ENCODE assay signal across 16 cellular contexts in the genomic region with DNA sequence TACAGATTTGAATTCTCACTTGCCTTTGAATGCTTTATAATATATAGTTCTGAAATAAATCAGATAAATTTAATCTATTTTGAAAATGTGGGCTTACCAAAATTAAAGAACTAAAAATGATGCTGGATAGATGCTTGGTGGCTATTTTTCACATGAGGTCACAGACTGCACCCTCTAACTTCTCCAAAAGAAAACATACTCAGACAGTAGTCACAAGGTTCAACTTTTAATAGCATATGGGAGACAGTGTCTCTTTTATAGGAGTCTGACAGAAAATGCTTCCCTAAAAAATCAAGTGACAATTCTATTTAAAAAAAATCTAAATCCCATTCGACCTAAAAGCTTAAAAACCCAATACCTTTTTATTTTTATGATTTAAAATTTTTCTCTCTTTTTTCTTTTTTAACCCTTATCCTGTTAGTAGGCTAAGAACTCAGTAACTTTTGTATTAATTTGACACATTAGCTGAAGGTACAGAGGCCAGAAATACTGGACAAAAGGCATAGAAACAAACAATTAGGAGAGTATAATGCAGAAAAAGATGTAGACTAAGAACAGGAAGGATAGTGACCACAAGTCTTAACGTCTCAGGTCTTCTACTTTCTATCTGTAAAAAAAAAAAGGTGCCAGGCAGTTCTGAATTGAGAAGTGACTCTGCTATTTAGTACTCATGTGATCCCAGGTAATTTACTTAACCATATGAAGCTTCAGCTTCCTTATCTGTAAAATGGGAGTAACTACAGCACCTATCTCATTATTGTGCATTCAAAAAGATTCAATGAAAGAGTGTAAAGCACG.
DNase-seq lines count a peak whose midpoint lies in the region; ATAC-seq, FAIRE-seq and TF ChIP-seq lines count a peak whose summit lies in the region.
"Had no signal": no experiment of that assay in that cellular context is flagged by ENCODE, and none has a peak within 500 bp of the region (broad histone marks: within the 10 kb centered on the region; RNA-seq: fewer than 3 reads in every experiment).

No MANE protein-coding gene starts in this region.

- no peak overlapping the region for H3K4me3 ChIP-seq in OCI-LY3 (ENCODE audit: low read length)
- H3K4me3 ChIP-seq in tibial artery, result no peak overlapping the region
- H3K4me3 ChIP-seq: BLaER1 treated with 17β-estradiol and CSF1 and Interleukin-3, amounts not matched to agents 10 nM and 100 nM; MG63; SK-N-MC had no signal

- H3K9me3 ChIP-seq in OCI-LY3 (ENCODE audit: insufficient read depth, low read length) (no peaks in the 10 kb centered on the region), tibial artery (no peaks in the 10 kb centered on the region)
- H3K9me3 ChIP-seq: BLaER1 treated with 17β-estradiol and CSF1 and Interleukin-3, amounts not matched to agents 10 nM and 100 nM; MG63 had no signal

- TF ChIP-seq POLR2A in GM18505 (IDR thresholded peaks at IDR 0.05; ENCODE audit: borderline replicate concordance, extremely low read depth, insufficient read depth, insufficient read length), result no peak

- FAIRE-seq in GM18507 (lab: Jason Lieb, UNC), result peak; percentile 54

- ATAC-seq in GM21360 (IDR thresholded peaks at IDR 0.05; ENCODE audit: unreplicated experiment), result peak; percentile 73
- peak; percentile 80 for ATAC-seq in HG02981 (IDR thresholded peaks at IDR 0.05; ENCODE audit: unreplicated experiment)
- ATAC-seq in GM18505 (IDR thresholded peaks at IDR 0.05; ENCODE audit: unreplicated experiment), result no peak
- ATAC-seq: left cardiac atrium had no signal

- H3K4me2 ChIP-seq in OCI-LY3 (ENCODE audit: low read length), result 0 out of 2 replicates have a peak overlapping the region, but pooled peaks have one; percentile 0

- H3K27ac ChIP-seq in OCI-LY3 (ENCODE audit: low read length) (no peak overlapping the region), tibial artery (no peak overlapping the region)
- H3K27ac ChIP-seq: BLaER1 treated with 17β-estradiol and CSF1 and Interleukin-3, amounts not matched to agents 10 nM and 100 nM; SK-N-MC had no signal

- H3K79me2 ChIP-seq in OCI-LY3 (ENCODE audit: low read length), result no peaks in the 10 kb centered on the region

- DNase-seq in GM18507 (ENCODE audit: extremely low spot score, insufficient read length, low read depth) (peak; percentile 5), dedifferentiated amniotic fluid mesenchymal stem cell (ENCODE audit: extremely low spot score) (no peak), tibial artery (no peak), NCI-H1092 treated with DMSO at 0.1 percent for 48 hours (lab: John Stamatoyannopoulos, UW) (no peak)
- DNase-seq: activated CD4-positive, alpha-beta T cell treated with anti-CD3 and anti-CD28 coated beads for 4 hours; foreskin melanocyte; left cardiac atrium; MG63; NCI-H526; stimulated activated CD4-positive, alpha-beta T cell treated with anti-CD3 and anti-CD28 coated beads, Interleukin-2, amount 100 ng/mL, for 24 hours had no signal

- H3K36me3 ChIP-seq in OCI-LY3 (replicated peaks; ENCODE audit: low read depth, low read length) (no peaks in the 10 kb centered on the region), tibial artery (no peaks in the 10 kb centered on the region)
- H3K36me3 ChIP-seq: BLaER1 treated with 17β-estradiol and CSF1 and Interleukin-3, amounts not matched to agents 10 nM and 100 nM; MG63 had no signal

- TF ChIP-seq CTCF in OCI-LY3 (IDR thresholded peaks at IDR 0.05; ENCODE audit: low read depth, low read length), result no peak
- TF ChIP-seq CTCF in tibial artery (IDR thresholded peaks at IDR 0.05), result no peak

- intact Hi-C loops in tibial artery (cut with DNase I; ENCODE audit: low total_unique reads), result no loop called here

- no peak overlapping the region for H3K9ac ChIP-seq in OCI-LY3 (ENCODE audit: low read length)
- H3K9ac ChIP-seq: BLaER1 treated with 17β-estradiol and CSF1 and Interleukin-3, amounts not matched to agents 10 nM and 100 nM had no signal

- H3K4me1 ChIP-seq in OCI-LY3 (ENCODE audit: low read length) (peaks cover 6% of the 10 kb centered on the region), tibial artery (no peaks in the 10 kb centered on the region)

- no peaks in the 10 kb centered on the region for H4K20me1 ChIP-seq in OCI-LY3 (ENCODE audit: insufficient read depth, low read length)
- H4K20me1 ChIP-seq: BLaER1 treated with 17β-estradiol and CSF1 and Interleukin-3, amounts not matched to agents 10 nM and 100 nM had no signal

- H3K27me3 ChIP-seq in OCI-LY3 (ENCODE audit: low read depth, low read length) (peaks cover 11% of the 10 kb centered on the region), tibial artery (no peaks in the 10 kb centered on the region)
- H3K27me3 ChIP-seq: BLaER1 treated with 17β-estradiol and CSF1 and Interleukin-3, amounts not matched to agents 10 nM and 100 nM had no signal

- H2AFZ ChIP-seq in OCI-LY3 (ENCODE audit: low read depth, low read length), result no peak overlapping the region
